ENCODE assay signal across 8 cellular contexts in the genomic region with DNA sequence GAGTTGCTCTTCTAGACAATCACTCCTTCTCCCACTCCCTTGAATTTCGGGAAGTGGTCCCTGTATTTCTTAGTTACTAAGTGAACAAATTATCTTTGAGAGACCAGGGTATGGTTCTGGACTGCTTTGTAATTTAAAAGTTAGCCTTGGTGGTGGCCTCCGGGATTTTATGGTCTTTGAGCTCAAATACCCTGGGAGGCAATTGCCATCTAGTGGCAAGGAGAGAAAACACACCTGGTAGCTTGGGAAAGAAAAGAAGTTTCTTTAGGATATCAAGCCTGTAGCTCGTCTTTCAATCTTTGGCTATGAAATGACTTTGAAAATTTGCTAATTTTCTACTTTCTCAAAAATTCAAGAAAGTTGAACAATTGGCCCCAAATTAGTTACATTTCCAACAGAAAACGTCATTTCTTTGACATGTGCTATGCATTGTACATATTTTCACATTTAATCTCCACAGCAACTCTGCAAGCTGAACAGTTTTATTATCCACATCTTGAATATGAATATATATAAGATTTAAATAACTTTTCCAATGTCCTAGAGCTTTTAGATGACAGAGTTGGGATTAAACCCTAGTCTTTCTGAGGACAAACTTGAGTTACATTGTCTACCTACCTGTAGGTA. TPM values are rescaled to one million over a fixed set of nuclear protein-coding genes. Genes with fewer than 3 reads are reported as not detected.
DNase-seq lines count a peak whose midpoint lies in the region; ATAC-seq, FAIRE-seq and TF ChIP-seq lines count a peak whose summit lies in the region.

No MANE protein-coding gene starts in this region.

- no peaks in the 10 kb centered on the region for H3K9me3 ChIP-seq in A549

- no peaks in the 10 kb centered on the region for H3K4me1 Mint-ChIP-seq in HFFc6 (ENCODE audit: low read depth)
- no peaks in the 10 kb centered on the region for H3K4me1 Mint-ChIP-seq in activated CD8-positive, alpha-beta T cell treated with anti-CD3 and anti-CD28 coated beads, Interleukin-2, amount 10 ng/mL, durations not matched to agents 7 days and 5 days (ENCODE audit: low read depth)
- peaks cover 3 to 4% of the 10 kb centered on the region in 2 donors for H3K4me1 Mint-ChIP-seq in stimulated activated naive B cell treated with anti-CD40 and anti-IgM and Interleukin-4, amounts not matched to agents 10 μg/mL and 1 μg/mL and 100 μg/mL, for 72 hours

- H3K27ac Mint-ChIP-seq in HFFc6, result no peak overlapping the region
- no peak overlapping the region for H3K27ac Mint-ChIP-seq in activated CD8-positive, alpha-beta T cell treated with anti-CD3 and anti-CD28 coated beads, Interleukin-2, amount 10 ng/mL, durations not matched to agents 7 days and 5 days
- no peak overlapping the region for H3K27ac Mint-ChIP-seq in stimulated activated naive B cell treated with anti-CD40 and anti-IgM and Interleukin-4, amounts not matched to agents 10 μg/mL and 1 μg/mL and 100 μg/mL, for 72 hours

- 2% methylated on average over 4 of the region's 4 CpGs for whole genome bisulfite sequencing in A549 (ENCODE audit: missing lambda C conversion rate)

- peak; percentile 78 for TF ChIP-seq CTCF in A549 (IDR thresholded peaks at IDR 0.05)
- peak; percentile 92 for TF ChIP-seq CTCF in HFFc6 (IDR thresholded peaks at IDR 0.05)

- TF ChIP-seq POLR2A in A549 (IDR thresholded peaks at IDR 0.05; ENCODE audit: low read length), result no peak

- FAIRE-seq in A549 (lab: Jason Lieb, UNC), result no peak

- CTCF ChIA-PET in A549 (lab: Yijun Ruan, JAX), result interaction anchor here (0.6 to 3.5 kb wide), 39 partner anchors 8 to 806 kb away, joined by 3 to 29 read pairs (median 3); a partner anchor contains a TSS
- CTCF ChIA-PET in activated CD8-positive, alpha-beta T cell treated with anti-CD3 and anti-CD28 coated beads, Interleukin-2, amount 10 ng/mL, durations not matched to agents 7 days and 5 days (lab: Charles Lee), result interaction anchor here (0.6 to 3.3 kb wide), 58 partner anchors 8 to 805 kb away, joined by 3 to 70 read pairs (median 4); a partner anchor contains a TSS

- no peak overlapping the region for H3K4me3 ChIP-seq in A549

- H3K27me3 Mint-ChIP-seq in HFFc6 (ENCODE audit: insufficient read depth), result peaks cover 23% of the 10 kb centered on the region
- peaks cover 19% of the 10 kb centered on the region for H3K27me3 Mint-ChIP-seq in activated CD8-positive, alpha-beta T cell treated with anti-CD3 and anti-CD28 coated beads, Interleukin-2, amount 10 ng/mL, durations not matched to agents 7 days and 5 days (ENCODE audit: low read depth)
- H3K27me3 Mint-ChIP-seq in stimulated activated naive B cell treated with anti-CD40 and anti-IgM and Interleukin-4, amounts not matched to agents 10 μg/mL and 1 μg/mL and 100 μg/mL, for 72 hours, result no peaks in the 10 kb centered on the region

- no peak overlapping the region for H3K4me3 Mint-ChIP-seq in HFFc6
- H3K4me3 Mint-ChIP-seq in activated CD8-positive, alpha-beta T cell treated with anti-CD3 and anti-CD28 coated beads, Interleukin-2, amount 10 ng/mL, durations not matched to agents 7 days and 5 days, result no peak overlapping the region
- H3K4me3 Mint-ChIP-seq in stimulated activated naive B cell treated with anti-CD40 and anti-IgM and Interleukin-4, amounts not matched to agents 10 μg/mL and 1 μg/mL and 100 μg/mL, for 72 hours, result no peak overlapping the region

- POLR2A ChIA-PET in A549 (lab: Yijun Ruan, JAX), result interaction anchor here (0.6 to 1.0 kb wide), 2 partner anchors 53 to 325 kb away, joined by 3 to 5 read pairs; no protein-coding TSS in a partner anchor
- POLR2A ChIA-PET in activated CD8-positive, alpha-beta T cell treated with anti-CD3 and anti-CD28 coated beads, Interleukin-2, amount 10 ng/mL, durations not matched to agents 7 days and 5 days (lab: Charles Lee), result interaction anchor here (0.7 kb wide), 1 partner anchor 379 kb away, joined by 3 read pairs; no protein-coding TSS in a partner anchor

- peak; percentile 70 to 84; a peak in 5 of 6 replicates for ATAC-seq in A549
- peak; percentile 36 for ATAC-seq in activated CD8-positive, alpha-beta T cell treated with anti-CD3 and anti-CD28 coated beads, Interleukin-2, amount 10 ng/mL, durations not matched to agents 7 days and 5 days
- ATAC-seq in stimulated activated naive B cell treated with anti-CD40 and anti-IgM and Interleukin-4, amounts not matched to agents 10 μg/mL and 1 μg/mL and 100 μg/mL, for 72 hours (replicated peaks), result peak; percentile 56 to 66

- H3K9me3 Mint-ChIP-seq in HFFc6, result no peaks in the 10 kb centered on the region
- H3K9me3 Mint-ChIP-seq in activated CD8-positive, alpha-beta T cell treated with anti-CD3 and anti-CD28 coated beads, Interleukin-2, amount 10 ng/mL, durations not matched to agents 7 days and 5 days (ENCODE audit: insufficient read depth), result no peaks in the 10 kb centered on the region
- no peaks in the 10 kb centered on the region for H3K9me3 Mint-ChIP-seq in stimulated activated naive B cell treated with anti-CD40 and anti-IgM and Interleukin-4, amounts not matched to agents 10 μg/mL and 1 μg/mL and 100 μg/mL, for 72 hours

- H3K36me3 Mint-ChIP-seq in HFFc6 (ENCODE audit: low read depth), result no peaks in the 10 kb centered on the region
- H3K36me3 Mint-ChIP-seq in activated CD8-positive, alpha-beta T cell treated with anti-CD3 and anti-CD28 coated beads, Interleukin-2, amount 10 ng/mL, durations not matched to agents 7 days and 5 days (ENCODE audit: low read depth), result no peaks in the 10 kb centered on the region
- H3K36me3 Mint-ChIP-seq in stimulated activated naive B cell treated with anti-CD40 and anti-IgM and Interleukin-4, amounts not matched to agents 10 μg/mL and 1 μg/mL and 100 μg/mL, for 72 hours, result no peaks in the 10 kb centered on the region

- DNase-seq in A549 (ENCODE audit: low read depth in 1 of 2, low spot score in 1 of 2), result peak; percentile 13 to 46
- peak; percentile 39 for DNase-seq in Daoy (ENCODE audit: low read depth)
- DNase-seq in HFFc6, result peak; percentile 46
- DNase-seq in NCI-H146 treated with DMSO at 0.1 percent for 48 hours (lab: John Stamatoyannopoulos, UW; ENCODE audit: unreplicated experiment), result peak; percentile 9
- DNase-seq in activated CD8-positive, alpha-beta T cell treated with anti-CD3 and anti-CD28 coated beads, Interleukin-2, amount 10 ng/mL, durations not matched to agents 7 days and 5 days, result peak; percentile 38
- peak; percentile 43 for DNase-seq in hepatic stellate cell (ENCODE audit: low spot score)
- DNase-seq in stimulated activated naive B cell treated with anti-CD40 and anti-IgM and Interleukin-4, amounts not matched to agents 10 μg/mL and 1 μg/mL and 100 μg/mL, for 72 hours, result peak; percentile 5
- DNase-seq in NCI-H524 treated with DMSO at 0.1 percent for 48 hours (lab: John Stamatoyannopoulos, UW), result no peak

- H3K4me2 ChIP-seq in A549, result peak overlapping the region; percentile 61

- TF ChIP-seq RAD21 in A549 (conservative IDR thresholded peaks at IDR 0.05 in 1 of 2, IDR thresholded peaks at IDR 0.05 in 1 of 2), result peak; percentile 86 to 87

- TF ChIP-seq EP300 in A549 (IDR thresholded peaks at IDR 0.05), result no peak

- H3K27ac ChIP-seq in A549, result 0 out of 6 replicates have a peak overlapping the region, but pooled peaks of 1 of the 2 experiments have one; percentile 32

- H3K4me1 ChIP-seq in A549, result no peaks in the 10 kb centered on the region

TF ChIP-seq in A549, 52 proteins besides CTCF, POLR2A, EP300 and RAD21:
- TF ChIP-seq SMC3 (IDR thresholded peaks at IDR 0.05) (peak; percentile 70), RARB (CRISPR knock-in tag; IDR thresholded peaks at IDR 0.05) (no peak)

RNA-seq across cellular contexts. Expression of a gene that starts 39.1 kb away (rescaled TPM):
- polyA plus RNA-seq in A549 (2011; rRNA removed), result not detected in 2 replicates
- polyA plus RNA-seq in A549 (2012; cell fraction: cytosol; rRNA removed), result not detected in 2 replicates
- polyA plus RNA-seq in A549 (2012; cell fraction: nucleus; rRNA removed), result not detected in 2 replicates
- not detected in 3 replicates for polyA plus RNA-seq in A549 (2017; fragmentation: RNase III; extraction: RNeasy Plus Mini Kit Qiagen cat#74134 plus additional on column Dnase treatment)
- polyA minus RNA-seq in A549 (2011; rRNA and poly(A)+ RNA removed), result not detected in 2 replicates
- total RNA-seq in Daoy (2014; rRNA removed; shearing (Covaris generic)), result not detected in 2 replicates
- total RNA-seq in HFFc6 (2021; fragmentation: NEBNext Ultra II Directional; extraction: Animal tissue kit (Norgen Biotek cat#: 25700)), result not detected
- total RNA-seq in activated CD8-positive, alpha-beta T cell treated with anti-CD3 and anti-CD28 coated beads, Interleukin-2, amount 10 ng/mL, durations not matched to agents 7 days and 5 days, result not detected

RNA-seq across cellular contexts. Expression of a gene that starts 41.3 kb away (rescaled TPM):
- polyA plus RNA-seq in A549 (2011; rRNA removed) (not detected in 2 replicates), A549 (2017; fragmentation: RNase III; extraction: RNeasy Plus Mini Kit Qiagen cat#74134 plus additional on column Dnase treatment) (not detected in 3 replicates)
- polyA plus RNA-seq in A549 (2012; cell fraction: cytosol; rRNA removed), result not detected in 2 replicates
- polyA plus RNA-seq in A549 (2012; cell fraction: nucleus; rRNA removed), result not detected in 2 replicates
- polyA minus RNA-seq in A549 (2011; rRNA and poly(A)+ RNA removed), result not detected in 2 replicates
- total RNA-seq in Daoy (2014; rRNA removed; shearing (Covaris generic)), result not detected in 2 replicates
- not detected for total RNA-seq in HFFc6 (2021; fragmentation: NEBNext Ultra II Directional; extraction: Animal tissue kit (Norgen Biotek cat#: 25700))
- not detected for total RNA-seq in activated CD8-positive, alpha-beta T cell treated with anti-CD3 and anti-CD28 coated beads, Interleukin-2, amount 10 ng/mL, durations not matched to agents 7 days and 5 days

RNA-seq across cellular contexts. Expression of a gene that starts 58.3 kb away (rescaled TPM):
- polyA plus RNA-seq in A549 (2011; rRNA removed) (not detected in 2 replicates), A549 (2017; fragmentation: RNase III; extraction: RNeasy Plus Mini Kit Qiagen cat#74134 plus additional on column Dnase treatment) (not detected in 3 replicates)
- not detected in 2 replicates for polyA plus RNA-seq in A549 (2012; cell fraction: cytosol; rRNA removed)
- not detected in 2 replicates for polyA plus RNA-seq in A549 (2012; cell fraction: nucleus; rRNA removed)
- polyA minus RNA-seq in A549 (2011; rRNA and poly(A)+ RNA removed), result not detected in 2 replicates
- not detected in 2 replicates for total RNA-seq in Daoy (2014; rRNA removed; shearing (Covaris generic))
- not detected for total RNA-seq in HFFc6 (2021; fragmentation: NEBNext Ultra II Directional; extraction: Animal tissue kit (Norgen Biotek cat#: 25700))
- total RNA-seq in activated CD8-positive, alpha-beta T cell treated with anti-CD3 and anti-CD28 coated beads, Interleukin-2, amount 10 ng/mL, durations not matched to agents 7 days and 5 days, result not detected
